2 cellular contexts compared by ENCODE assay signal in the genomic region with DNA sequence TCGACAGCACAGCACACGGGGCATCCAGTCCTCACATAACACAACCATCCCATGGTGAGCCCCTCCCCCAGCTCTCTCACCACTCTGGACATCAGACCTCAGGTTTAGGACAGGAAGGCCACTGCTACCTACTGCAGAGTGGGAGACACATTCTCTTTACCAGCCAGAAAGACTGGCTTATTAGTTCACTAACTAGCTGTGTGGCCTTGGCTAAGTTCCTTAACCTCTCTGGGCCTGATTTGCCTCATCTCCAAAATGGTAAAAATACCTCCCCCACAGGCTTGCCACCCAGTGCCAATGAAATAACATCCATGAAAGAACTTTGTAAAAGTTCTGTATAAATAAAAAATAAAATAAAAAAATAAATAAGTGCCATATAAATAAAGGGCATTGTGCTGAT.
TF ChIP-seq lines count a peak whose summit lies in the region.

No MANE protein-coding gene starts in this region.

TF ChIP-seq in A549, 52 proteins besides CTCF, POLR2A, EP300 and RAD21:
- TF ChIP-seq ZC3H11A (IDR thresholded peaks at IDR 0.05) (no peak), RCOR1 (IDR thresholded peaks at IDR 0.05; ENCODE audit: low read depth, low read length) (no peak), FOSB (CRISPR knock-in tag; IDR thresholded peaks at IDR 0.05) (no peak), PHF8 (IDR thresholded peaks at IDR 0.05; ENCODE audit: borderline replicate concordance, low read depth) (no peak), KDM1A (IDR thresholded peaks at IDR 0.05; ENCODE audit: low read depth) (0 out of 2 replicates have a peak, but pooled peaks have one; percentile 33), HOXB13 (CRISPR knock-in tag; IDR thresholded peaks at IDR 0.05; ENCODE audit: low read depth) (no peak), GATA3 (IDR thresholded peaks at IDR 0.05; ENCODE audit: borderline replicate concordance) (no peak), ZFP36 (IDR thresholded peaks at IDR 0.05; ENCODE audit: borderline replicate concordance, partially characterized antibody) (peak; percentile 22), CHD2 (IDR thresholded peaks at IDR 0.05; ENCODE audit: low read length, partially characterized antibody) (no peak)

TF ChIP-seq in H1, 55 proteins besides CTCF, POLR2A, EP300 and RAD21:
- no peak for TF ChIP-seq SIN3A (conservative IDR thresholded peaks at IDR 0.05 in 1 of 2, IDR thresholded peaks at IDR 0.05 in 1 of 2; ENCODE audit: low read depth in 1 of 2, low read length in 2 of 2)
- TF ChIP-seq SP2 (IDR thresholded peaks at IDR 0.05; ENCODE audit: low read length), result no peak
- no peak for TF ChIP-seq RFX5 (IDR thresholded peaks at IDR 0.05; ENCODE audit: borderline replicate concordance, low read depth, low read length)
- no peak for TF ChIP-seq CBX8 (IDR thresholded peaks at IDR 0.05; ENCODE audit: borderline replicate concordance, low read depth, low read length)
- TF ChIP-seq KDM1A (IDR thresholded peaks at IDR 0.05; ENCODE audit: borderline replicate concordance, low read length), result 0 out of 2 replicates have a peak, but pooled peaks have one; percentile 55
- no peak for TF ChIP-seq TCF12 (IDR thresholded peaks at IDR 0.05; ENCODE audit: low read depth, low read length)
- TF ChIP-seq, protein P1, sequence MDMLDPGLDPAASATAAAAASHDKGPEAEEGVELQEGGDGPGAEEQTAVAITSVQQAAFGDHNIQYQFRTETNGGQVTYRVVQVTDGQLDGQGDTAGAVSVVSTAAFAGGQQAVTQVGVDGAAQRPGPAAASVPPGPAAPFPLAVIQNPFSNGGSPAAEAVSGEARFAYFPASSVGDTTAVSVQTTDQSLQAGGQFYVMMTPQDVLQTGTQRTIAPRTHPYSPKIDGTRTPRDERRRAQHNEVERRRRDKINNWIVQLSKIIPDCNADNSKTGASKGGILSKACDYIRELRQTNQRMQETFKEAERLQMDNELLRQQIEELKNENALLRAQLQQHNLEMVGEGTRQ (IDR thresholded peaks at IDR 0.05; ENCODE audit: low read length), result no peak
- TF ChIP-seq ZNF274 (IDR thresholded peaks at IDR 0.05; ENCODE audit: borderline replicate concordance, extremely low read depth, low read length), result no peak
- TF ChIP-seq NANOG (IDR thresholded peaks at IDR 0.05; ENCODE audit: insufficient read depth, low read depth, low read length, poor library complexity, severe bottlenecking), result no peak
